In the genomic region with DNA sequence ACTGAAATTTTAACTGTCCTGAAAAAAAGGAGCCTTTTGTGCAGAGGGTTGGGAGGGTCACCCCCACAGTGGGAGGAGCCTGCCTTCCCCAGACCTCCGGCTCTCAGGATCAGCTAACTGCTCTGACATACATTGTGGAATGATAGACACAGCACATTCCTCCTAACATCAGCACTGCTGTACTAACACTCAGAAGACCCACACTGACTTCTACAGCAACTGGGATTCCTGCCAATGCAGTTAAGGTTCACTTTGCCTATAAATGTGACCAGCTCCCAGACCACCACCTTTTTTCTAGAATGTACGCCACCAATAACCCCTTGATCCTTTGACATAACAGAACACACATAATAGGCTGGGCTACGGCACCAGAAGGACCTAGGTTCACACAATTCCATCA, we compare ENCODE assay signal across 27 cellular contexts. TPM values are rescaled to one million over a fixed set of nuclear protein-coding genes. Genes with fewer than 3 reads are reported as not detected.
A peak's percentile ranks its signal among the peaks of the same experiment; 100 is the strongest.
DNase-seq lines count a peak whose midpoint lies in the region; ATAC-seq and TF ChIP-seq lines count a peak whose summit lies in the region.
"Had no signal": no experiment of that assay in that cellular context is flagged by ENCODE, and none has a peak within 500 bp of the region (broad histone marks: within the 10 kb centered on the region; RNA-seq: fewer than 3 reads in every experiment).

No MANE protein-coding gene starts in this region.

- WGBS in esophagus muscularis mucosa: 39% methylated on average over 3 of the region's 3 CpGs

- ATAC-seq in HG03439 (IDR thresholded peaks at IDR 0.05; ENCODE audit: unreplicated experiment) (no peak), GM21529 (IDR thresholded peaks at IDR 0.05; ENCODE audit: unreplicated experiment) (no peak), GM21526 (IDR thresholded peaks at IDR 0.05; ENCODE audit: low FRiP score, unreplicated experiment) (no peak)
- ATAC-seq: activated CD4-positive, alpha-beta T cell treated with anti-CD3 and anti-CD28 coated beads for 36 hours; GM12878; left ventricle myocardium superior; naive thymus-derived CD4-positive, alpha-beta T cell had no signal

- no peak for TF ChIP-seq EP300 in esophagus muscularis mucosa (IDR thresholded peaks at IDR 0.05)

- H3K4me3 ChIP-seq in esophagus muscularis mucosa: no peak overlapping the region
- H3K4me3 ChIP-seq: BLaER1, GM12878, GM23248, SK-N-MC, transverse colon had no signal

- no peaks in the 10 kb centered on the region for H3K9me3 ChIP-seq in esophagus muscularis mucosa
- H3K9me3 ChIP-seq: Caco-2, transverse colon had no signal

- no peaks in the 10 kb centered on the region for H3K36me3 ChIP-seq in esophagus muscularis mucosa
- H3K36me3 ChIP-seq: BLaER1, transverse colon had no signal

- peaks cover 0 to 61% (median 17%) of the 10 kb centered on the region in 4 donors for H3K27me3 ChIP-seq in esophagus muscularis mucosa
- H3K27me3 ChIP-seq: BLaER1 had no signal

- no peak for TF ChIP-seq CTCF in esophagus muscularis mucosa (IDR thresholded peaks at IDR 0.05)

- no peak for TF ChIP-seq POLR2A in esophagus muscularis mucosa (IDR thresholded peaks at IDR 0.05; ENCODE audit: low read depth)

- intact Hi-C loops in esophagus muscularis mucosa (cut with DNase I): no loop called here

- H3K4me1 ChIP-seq in esophagus muscularis mucosa: peaks cover 17 to 32% (median 30%) of the 10 kb centered on the region in 4 donors
- H3K4me1 ChIP-seq: Caco-2 had no signal

- peak; percentile 37 for DNase-seq in Daoy (ENCODE audit: low read depth)
- DNase-seq in NCI-H69 (lab: John Stamatoyannopoulos, UW): peak; percentile 26
- peak; percentile 77 for DNase-seq in esophagus muscularis mucosa (ENCODE audit: extremely low spot score)
- DNase-seq in pons (ENCODE audit: low spot score): peak; percentile 35
- DNase-seq in activated CD8-positive, alpha-beta memory T cell treated with anti-CD3 and anti-CD28 coated beads for 24 hours: no peak
- DNase-seq: activated CD4-positive, alpha-beta T cell treated with anti-CD3 and anti-CD28 coated beads for 36 hours; activated gamma-delta T cell; activated T-cell treated with anti-CD3 and anti-CD28 coated beads, Interleukin-2, amount 50 U/mL, for 24 hours; Caco-2; dermis blood vessel endothelial cell; GM23248; left ventricle myocardium superior; naive thymus-derived CD4-positive, alpha-beta T cell; NCI-H1105; NCI-H1930; NCI-H748 treated with DMSO at 0.1 percent for 48 hours; small intestine; transverse colon had no signal

- H3K27ac ChIP-seq in esophagus muscularis mucosa (replicated peaks in 1 of 4): no peak overlapping the region
- H3K27ac ChIP-seq: BLaER1, GM23248, RWPE1, SK-N-MC, transverse colon had no signal

RNA-seq across cellular contexts. Expression of a gene that starts 3.2 kb away (rescaled TPM):
- 5.2 and 5.3 TPM in 2 replicates for total RNA-seq in Daoy (2014; rRNA removed; shearing (Covaris generic))
- 1 to 10 TPM; 5.6 to 8.1 (median 5.9) TPM for total RNA-seq in esophagus muscularis mucosa
- total RNA-seq: dermis blood vessel endothelial cell, HT-29, MCF 10A had no signal
